ENCODE assay signal across 22 cellular contexts in the genomic region with DNA sequence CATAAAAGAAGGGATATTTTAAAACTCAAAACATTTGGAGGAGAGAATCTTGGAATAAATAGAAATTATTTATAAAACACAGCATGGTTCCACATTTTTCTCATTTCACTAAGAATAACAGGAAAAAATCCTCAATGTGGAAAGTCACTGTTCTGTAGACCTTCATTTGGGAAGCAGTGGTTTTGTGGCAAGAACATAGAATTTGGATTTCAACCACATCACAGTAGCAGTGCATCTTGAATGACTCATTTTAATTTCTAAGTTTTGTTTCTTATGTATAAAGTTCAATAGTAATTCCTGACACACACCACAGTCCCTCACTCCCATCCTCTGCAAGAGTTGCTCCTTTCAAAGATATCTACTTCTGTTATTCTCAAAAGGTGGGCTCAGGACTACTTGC.
DNase-seq lines count a peak whose midpoint lies in the region; TF ChIP-seq lines count a peak whose summit lies in the region.
"Had no signal": no experiment of that assay in that cellular context is flagged by ENCODE, and none has a peak within 500 bp of the region (broad histone marks: within the 10 kb centered on the region; RNA-seq: fewer than 3 reads in every experiment).

No MANE protein-coding gene starts in this region.

- H2AFZ ChIP-seq in mesenchymal stem cell (ENCODE audit: low read depth, low read length): no peak overlapping the region
- H2AFZ ChIP-seq: hepatocyte, neural progenitor cell had no signal

- DNase-seq in AG10803 (ENCODE audit: low read depth): peak; percentile 87
- DNase-seq in HT1080 (ENCODE audit: low read depth): peak; percentile 61
- peak; percentile 55 for DNase-seq in brain microvascular endothelial cell
- peak; percentile 25 for DNase-seq in mesenchymal stem cell
- no peak for DNase-seq in NCI-H146 (lab: John Stamatoyannopoulos, UW)
- no peak for DNase-seq in stimulated activated CD4-positive, alpha-beta T cell treated with anti-CD3 and anti-CD28 coated beads, Interleukin-1b, Interleukin-23, amount 100 ng/mL, for 48 hours
- DNase-seq in spleen: no peak
- no peak for DNase-seq in NCI-H2227 (lab: John Stamatoyannopoulos, UW; ENCODE audit: unreplicated experiment)
- DNase-seq: activated CD4-positive, CD25-positive, alpha-beta regulatory T cell; activated CD8-positive, alpha-beta T cell treated with anti-CD3 and anti-CD28 coated beads for 36 hours; amygdala; CD4-positive, alpha-beta T cell; DMS53; effector CD8-positive, alpha-beta T cell; esophagus squamous epithelium; NCI-H1092; NCI-H2081 treated with DMSO at 0.1 percent for 48 hours; NCI-H510A; T1000 had no signal

- H3K79me1 ChIP-seq in mesenchymal stem cell (replicated peaks; ENCODE audit: low read length, poor library complexity, severe bottlenecking): no peaks in the 10 kb centered on the region

- TF ChIP-seq CTCF in AG10803 (conservative IDR thresholded peaks at IDR 0.05; ENCODE audit: low read length) (no peak), brain microvascular endothelial cell (IDR thresholded peaks at IDR 0.05; ENCODE audit: low read depth, low read length, missing control alignments) (no peak), spleen (IDR thresholded peaks at IDR 0.05 in 8 of 11, conservative IDR thresholded peaks at IDR 0.05 in 3 of 11) (no peak)

- no peak for TF ChIP-seq POLR2A in spleen (IDR thresholded peaks at IDR 0.05)

- no peak overlapping the region for H3K9ac ChIP-seq in mesenchymal stem cell (ENCODE audit: low read length)
- H3K9ac ChIP-seq: neural progenitor cell had no signal

- H2BK120ac ChIP-seq in mesenchymal stem cell (ENCODE audit: low read depth, low read length): no peak overlapping the region

- H3K27ac ChIP-seq in brain microvascular endothelial cell (no peak overlapping the region), mesenchymal stem cell (ENCODE audit: low read length, poor library complexity, severe bottlenecking) (no peak overlapping the region), spleen (no peak overlapping the region)
- H3K27ac ChIP-seq: esophagus squamous epithelium, hepatocyte, neural progenitor cell, vagina had no signal

- no peak overlapping the region for H3K14ac ChIP-seq in mesenchymal stem cell (ENCODE audit: low read length in 2 of 2)

- H3K4me1 ChIP-seq in mesenchymal stem cell (ENCODE audit: control insufficient read depth, insufficient read depth, low read depth, low read length) (no peaks in the 10 kb centered on the region), spleen (no peaks in the 10 kb centered on the region)
- H3K4me1 ChIP-seq: esophagus squamous epithelium, neural progenitor cell had no signal

- no peak overlapping the region for H4K91ac ChIP-seq in mesenchymal stem cell (ENCODE audit: low read length)

- H3K36me3 ChIP-seq in brain microvascular endothelial cell (replicated peaks): no peaks in the 10 kb centered on the region
- H3K36me3 ChIP-seq in mesenchymal stem cell (ENCODE audit: control insufficient read depth in 1 of 2, insufficient read depth in 2 of 2, low read depth in 1 of 2, low read length in 2 of 2): no peaks in the 10 kb centered on the region
- H3K36me3 ChIP-seq in spleen: no peaks in the 10 kb centered on the region
- H3K36me3 ChIP-seq: esophagus squamous epithelium, neural progenitor cell, vagina had no signal

- H3K18ac ChIP-seq in mesenchymal stem cell (ENCODE audit: low read depth in 1 of 2, low read length in 2 of 2): no peak overlapping the region

- H2BK12ac ChIP-seq in mesenchymal stem cell (ENCODE audit: low read length in 2 of 2): no peak overlapping the region

- H3K4me3 ChIP-seq in AG10803 (ENCODE audit: low read length) (no peak overlapping the region), brain microvascular endothelial cell (ENCODE audit: low read depth, low read length) (no peak overlapping the region), mesenchymal stem cell (ENCODE audit: insufficient read depth in 1 of 2, low read depth in 1 of 2, low read length in 2 of 2) (no peak overlapping the region), spleen (no peak overlapping the region)
- H3K4me3 ChIP-seq: esophagus squamous epithelium, hepatocyte, neural progenitor cell, vagina had no signal

- H4K8ac ChIP-seq in mesenchymal stem cell (ENCODE audit: low read length): no peak overlapping the region

- no peak overlapping the region for H2BK15ac ChIP-seq in mesenchymal stem cell (ENCODE audit: low read depth, poor library complexity, severe bottlenecking)

- H3K23ac ChIP-seq in mesenchymal stem cell (ENCODE audit: low read length in 2 of 2): no peak overlapping the region

- no peaks in the 10 kb centered on the region for H3K9me3 ChIP-seq in mesenchymal stem cell (ENCODE audit: control insufficient read depth, low read length)
- no peaks in the 10 kb centered on the region for H3K9me3 ChIP-seq in spleen
- H3K9me3 ChIP-seq: esophagus squamous epithelium, vagina had no signal

- H2BK5ac ChIP-seq in mesenchymal stem cell (ENCODE audit: low read depth, low read length, poor library complexity, severe bottlenecking): no peak overlapping the region

- no peak overlapping the region for H3K4ac ChIP-seq in mesenchymal stem cell (ENCODE audit: low read depth in 1 of 2, low read length in 2 of 2)

- no peak overlapping the region for H3K4me2 ChIP-seq in mesenchymal stem cell (ENCODE audit: low read length, poor library complexity, severe bottlenecking)
- H3K4me2 ChIP-seq: hepatocyte, neural progenitor cell had no signal

- intact Hi-C loops in spleen (cut with DNase I; ENCODE audit: low total_unique reads): no loop called here

- H2AK5ac ChIP-seq in mesenchymal stem cell (ENCODE audit: low read length, severe bottlenecking): no peak overlapping the region

- H3K27me3 ChIP-seq in brain microvascular endothelial cell (replicated peaks) (no peaks in the 10 kb centered on the region), mesenchymal stem cell (ENCODE audit: control insufficient read depth in 1 of 2, insufficient read depth in 1 of 2, low read length in 2 of 2) (no peaks in the 10 kb centered on the region), spleen (replicated peaks in 1 of 7) (no peaks in the 10 kb centered on the region)
- H3K27me3 ChIP-seq: esophagus squamous epithelium, hepatocyte, neural progenitor cell, vagina had no signal

- in situ Hi-C loops in brain microvascular endothelial cell (cut with HindIII; ENCODE audit: low pct_ligation_motif_present, low sequenced_read_pairs): no loop called here

Comparison
In these comparisons a context has a peak if more than half of its experiments do, and no peak if none do; other contexts are left out.
1. DNase-seq: peak in AG10803 (single experiment), HT1080 (single experiment), brain microvascular endothelial cell (single experiment) and mesenchymal stem cell (single experiment); none in NCI-H146 (single experiment), stimulated activated CD4-positive, alpha-beta T cell treated with anti-CD3 and anti-CD28 coated beads, Interleukin-1b, Interleukin-23, amount 100 ng/mL, for 48 hours (single experiment), spleen (single experiment) and NCI-H2227 (single experiment).